Comparison of ENCODE assay signal across 8 cellular contexts in genomic region chr9:137034709-137035506, GRCh38. TPM values are rescaled to one million over a fixed set of nuclear protein-coding genes. Genes with fewer than 3 reads are reported as not detected.
DNase-seq lines count a peak whose midpoint lies in the region; ATAC-seq and TF ChIP-seq lines count a peak whose summit lies in the region.

No MANE protein-coding gene starts in this region.

- H3K4me3 Mint-ChIP-seq in activated T-helper 1 cell treated with anti-CD3 and anti-CD28 coated beads, Interleukin-12 subunit alpha, Interleukin-12 subunit beta, Interleukin-2, Interleukin-4 antibody, amounts not matched to agents 30 ng/mL and 10 ng/mL and 1 ng/mL, durations not matched to agents 14 hours and 24 hours and 36 hours, result peak overlapping the region; percentile 67

- H3K9me2 ChIP-seq in neural cell (ENCODE audit: insufficient read depth, low read length), result no peaks in the 10 kb centered on the region

- TF ChIP-seq CTCF in LNCAP (IDR thresholded peaks at IDR 0.05) (peak; percentile 92), RWPE2 (IDR thresholded peaks at IDR 0.05; ENCODE audit: poor library complexity, severe bottlenecking) (peak; percentile 94), fibroblast of lung (conservative IDR thresholded peaks at IDR 0.05 in 1 of 2, IDR thresholded peaks at IDR 0.05 in 1 of 2; ENCODE audit: low read depth in 1 of 2, low read length in 2 of 2) (peak; percentile 88 to 91), neural cell (IDR thresholded peaks at IDR 0.05; ENCODE audit: poor library complexity, severe bottlenecking) (peak; percentile 91)

- TF ChIP-seq RAD21 in neural cell (conservative IDR thresholded peaks at IDR 0.05), result peak; percentile 75

- H3K27me3 ChIP-seq in RWPE2 (ENCODE audit: insufficient read depth, poor library complexity, severe bottlenecking), result no peaks in the 10 kb centered on the region
- no peaks in the 10 kb centered on the region for H3K27me3 ChIP-seq in fibroblast of lung (ENCODE audit: control insufficient read depth, insufficient read depth, low read length)
- no peaks in the 10 kb centered on the region for H3K27me3 ChIP-seq in neural cell (ENCODE audit: insufficient read depth, low read depth, low read length)

- H3K9ac ChIP-seq in fibroblast of lung (ENCODE audit: insufficient read depth, low read length) (no peak overlapping the region), neural cell (ENCODE audit: low read length) (no peak overlapping the region)

- H3K4me1 ChIP-seq in RWPE2 (ENCODE audit: insufficient read depth, poor library complexity, severe bottlenecking), result peaks cover 4% of the 10 kb centered on the region
- H3K4me1 ChIP-seq in fibroblast of lung (ENCODE audit: control insufficient read depth, extremely low read depth, insufficient read depth, low read length), result no peaks in the 10 kb centered on the region

- no peaks in the 10 kb centered on the region for H3F3A ChIP-seq in neural cell (ENCODE audit: insufficient read depth, low read length, poor library complexity, severe bottlenecking)

- DNase-seq in AG08396 (ENCODE audit: low spot score), result peak; percentile 92
- no peak for DNase-seq in RWPE2 (ENCODE audit: low spot score)
- peak; percentile 79 for DNase-seq in activated T-helper 1 cell treated with anti-CD3 and anti-CD28 coated beads, Interleukin-12 subunit alpha, Interleukin-12 subunit beta, Interleukin-2, Interleukin-4 antibody, amounts not matched to agents 30 ng/mL and 10 ng/mL and 1 ng/mL, durations not matched to agents 14 hours and 24 hours and 36 hours (ENCODE audit: low spot score)
- DNase-seq in fibroblast of lung (ENCODE audit: low read depth in 2 of 2), result peak; percentile 69 to 82
- peak; percentile 67 to 86 (median 78) for DNase-seq in stimulated activated naive CD4-positive, alpha-beta T cell (lab: John Stamatoyannopoulos, UW)

- H3K9me3 ChIP-seq in RWPE2 (ENCODE audit: severe bottlenecking), result no peaks in the 10 kb centered on the region
- no peaks in the 10 kb centered on the region for H3K9me3 ChIP-seq in fibroblast of lung (ENCODE audit: control insufficient read depth, insufficient read depth, low read depth, low read length)
- no peaks in the 10 kb centered on the region for H3K9me3 ChIP-seq in neural cell (ENCODE audit: low read length)

- no peaks in the 10 kb centered on the region for H3K27me3 Mint-ChIP-seq in activated T-helper 1 cell treated with anti-CD3 and anti-CD28 coated beads, Interleukin-12 subunit alpha, Interleukin-12 subunit beta, Interleukin-2, Interleukin-4 antibody, amounts not matched to agents 30 ng/mL and 10 ng/mL and 1 ng/mL, durations not matched to agents 14 hours and 24 hours and 36 hours (ENCODE audit: insufficient read depth)

- H3K4me2 ChIP-seq in fibroblast of lung (ENCODE audit: extremely low read depth, insufficient read depth, low read length), result no peak overlapping the region
- no peak overlapping the region for H3K4me2 ChIP-seq in neural cell (ENCODE audit: low read length)

- H4K20me1 ChIP-seq in fibroblast of lung (ENCODE audit: control insufficient read depth, extremely low read depth, insufficient read depth, low read length) (no peaks in the 10 kb centered on the region), neural cell (ENCODE audit: insufficient read depth) (no peaks in the 10 kb centered on the region)

- peaks cover 2% of the 10 kb centered on the region for H3K36me3 Mint-ChIP-seq in activated T-helper 1 cell treated with anti-CD3 and anti-CD28 coated beads, Interleukin-12 subunit alpha, Interleukin-12 subunit beta, Interleukin-2, Interleukin-4 antibody, amounts not matched to agents 30 ng/mL and 10 ng/mL and 1 ng/mL, durations not matched to agents 14 hours and 24 hours and 36 hours (ENCODE audit: low read depth)

- ATAC-seq in GM18909 (IDR thresholded peaks at IDR 0.05; ENCODE audit: poor library complexity, unreplicated experiment) (peak; percentile 53), RWPE2 (ENCODE audit: low read depth) (peak; percentile 82)

- peaks cover 29% of the 10 kb centered on the region for H3K4me1 Mint-ChIP-seq in activated T-helper 1 cell treated with anti-CD3 and anti-CD28 coated beads, Interleukin-12 subunit alpha, Interleukin-12 subunit beta, Interleukin-2, Interleukin-4 antibody, amounts not matched to agents 30 ng/mL and 10 ng/mL and 1 ng/mL, durations not matched to agents 14 hours and 24 hours and 36 hours (ENCODE audit: low read depth)

- intact Hi-C loops in activated T-helper 1 cell treated with anti-CD3 and anti-CD28 coated beads, Interleukin-12 subunit alpha, Interleukin-12 subunit beta, Interleukin-2, Interleukin-4 antibody, amounts not matched to agents 30 ng/mL and 10 ng/mL and 1 ng/mL, durations not matched to agents 14 hours and 24 hours and 36 hours (cut with micrococcal nuclease), result loop anchor here (1.0 to 2.0 kb wide), 6 partner anchors 31 to 248 kb away; partner anchors contain the start of genes AJM1, EDF1 and PAXX

- H3K27ac ChIP-seq in RWPE2 (ENCODE audit: poor library complexity, severe bottlenecking), result no peak overlapping the region
- no peak overlapping the region for H3K27ac ChIP-seq in fibroblast of lung (ENCODE audit: insufficient read depth, low read length)
- no peak overlapping the region for H3K27ac ChIP-seq in neural cell (ENCODE audit: low read length)

- TF ChIP-seq EP300 in neural cell (conservative IDR thresholded peaks at IDR 0.05; ENCODE audit: poor library complexity, severe bottlenecking), result no peak

- H3K36me3 ChIP-seq in RWPE2 (ENCODE audit: low read depth), result peaks cover 9% of the 10 kb centered on the region
- peaks cover 6% of the 10 kb centered on the region for H3K36me3 ChIP-seq in fibroblast of lung (ENCODE audit: control insufficient read depth, insufficient read depth, low read length)
- H3K36me3 ChIP-seq in neural cell (ENCODE audit: insufficient read depth, low read length), result no peaks in the 10 kb centered on the region

- H2AFZ ChIP-seq in fibroblast of lung (ENCODE audit: low read length) (no peak overlapping the region), neural cell (ENCODE audit: low read depth, low read length) (no peak overlapping the region)

- no peaks in the 10 kb centered on the region for H3K9me3 Mint-ChIP-seq in activated T-helper 1 cell treated with anti-CD3 and anti-CD28 coated beads, Interleukin-12 subunit alpha, Interleukin-12 subunit beta, Interleukin-2, Interleukin-4 antibody, amounts not matched to agents 30 ng/mL and 10 ng/mL and 1 ng/mL, durations not matched to agents 14 hours and 24 hours and 36 hours

- peak overlapping the region; percentile 87 for H3K27ac Mint-ChIP-seq in activated T-helper 1 cell treated with anti-CD3 and anti-CD28 coated beads, Interleukin-12 subunit alpha, Interleukin-12 subunit beta, Interleukin-2, Interleukin-4 antibody, amounts not matched to agents 30 ng/mL and 10 ng/mL and 1 ng/mL, durations not matched to agents 14 hours and 24 hours and 36 hours

- H3K79me2 ChIP-seq in fibroblast of lung (ENCODE audit: control insufficient read depth, insufficient read depth, low read length), result no peaks in the 10 kb centered on the region
- H3K79me2 ChIP-seq in neural cell (replicated peaks; ENCODE audit: insufficient read depth, low read length), result no peaks in the 10 kb centered on the region

- no peak overlapping the region for H3K4me3 ChIP-seq in RWPE2 (ENCODE audit: severe bottlenecking)
- H3K4me3 ChIP-seq in fibroblast of lung (replicated peaks in 1 of 4; ENCODE audit: control extremely low read depth in 1 of 4, insufficient read depth in 1 of 4, low read depth in 3 of 4, low read length in 4 of 4), result no peak overlapping the region
- no peak overlapping the region for H3K4me3 ChIP-seq in neural cell (ENCODE audit: low read length)

RNA-seq across cellular contexts. Expression of gene FUT7, which starts 3.0 kb away (rescaled TPM):
- 0.16 and 0.22 TPM in 2 replicates for total RNA-seq in activated T-helper 1 cell treated with anti-CD3 and anti-CD28 coated beads, Interleukin-12 subunit alpha, Interleukin-12 subunit beta, Interleukin-2, Interleukin-4 antibody, amounts not matched to agents 30 ng/mL and 10 ng/mL and 1 ng/mL, durations not matched to agents 14 hours and 24 hours and 36 hours
- total RNA-seq in fibroblast of lung, result not detected in 2 replicates
- polyA plus RNA-seq in fibroblast of lung, result not detected in 2 replicates
- polyA plus RNA-seq in fibroblast of lung (2012), result not detected in 2 replicates
- not detected in 2 replicates for polyA minus RNA-seq in fibroblast of lung (ENCODE audit: low replicate concordance)
- 0.56 and 0.69 TPM in 2 replicates for polyA plus RNA-seq in neural cell
- polyA minus RNA-seq in neural cell, result not detected in 2 replicates

RNA-seq across cellular contexts. Expression of gene ABCA2, which starts 6.9 kb away (rescaled TPM):
- 25.7 and 26.9 TPM in 2 replicates for total RNA-seq in activated T-helper 1 cell treated with anti-CD3 and anti-CD28 coated beads, Interleukin-12 subunit alpha, Interleukin-12 subunit beta, Interleukin-2, Interleukin-4 antibody, amounts not matched to agents 30 ng/mL and 10 ng/mL and 1 ng/mL, durations not matched to agents 14 hours and 24 hours and 36 hours
- total RNA-seq in fibroblast of lung, result 13.9 and 21.8 TPM in 2 replicates
- 8.5 and 13.4 TPM in 2 replicates for polyA plus RNA-seq in fibroblast of lung
- polyA plus RNA-seq in fibroblast of lung (2012), result 14.8 and 21.5 TPM in 2 replicates
- 43.7 and 105 TPM in 2 replicates for polyA minus RNA-seq in fibroblast of lung (ENCODE audit: low replicate concordance)
- polyA plus RNA-seq in neural cell, result 30.6 and 52.0 TPM in 2 replicates
- polyA minus RNA-seq in neural cell, result 24.3 and 32.9 TPM in 2 replicates

RNA-seq across cellular contexts. Expression of gene NPDC1, which starts 11.1 kb away (rescaled TPM):
- total RNA-seq in activated T-helper 1 cell treated with anti-CD3 and anti-CD28 coated beads, Interleukin-12 subunit alpha, Interleukin-12 subunit beta, Interleukin-2, Interleukin-4 antibody, amounts not matched to agents 30 ng/mL and 10 ng/mL and 1 ng/mL, durations not matched to agents 14 hours and 24 hours and 36 hours, result 78.2 and 80.1 TPM in 2 replicates
- 10.5 and 15.7 TPM in 2 replicates for total RNA-seq in fibroblast of lung
- polyA plus RNA-seq in fibroblast of lung (9.0 and 12.1 TPM in 2 replicates), neural cell (161 and 162 TPM in 2 replicates)
- polyA plus RNA-seq in fibroblast of lung (2012), result 31.5 and 54.9 TPM in 2 replicates
- polyA minus RNA-seq in fibroblast of lung (ENCODE audit: low replicate concordance) (8.6 and 9.9 TPM in 2 replicates), neural cell (25.6 and 31.7 TPM in 2 replicates)

RNA-seq across cellular contexts. Expression of gene ENTPD2, which starts 19.0 kb away (rescaled TPM):
- total RNA-seq in activated T-helper 1 cell treated with anti-CD3 and anti-CD28 coated beads, Interleukin-12 subunit alpha, Interleukin-12 subunit beta, Interleukin-2, Interleukin-4 antibody, amounts not matched to agents 30 ng/mL and 10 ng/mL and 1 ng/mL, durations not matched to agents 14 hours and 24 hours and 36 hours, result not detected in 2 replicates
- total RNA-seq in fibroblast of lung, result under 0.01 TPM in 2 replicates
- polyA plus RNA-seq in fibroblast of lung (not detected in 2 replicates), neural cell (not detected in 2 replicates)
- polyA plus RNA-seq in fibroblast of lung (2012), result 0.12 TPM in 1 of 2 replicates, not detected in the other
- polyA minus RNA-seq in fibroblast of lung (ENCODE audit: low replicate concordance) (not detected in 2 replicates), neural cell (not detected in 2 replicates)

RNA-seq across cellular contexts. Expression of gene SAPCD2, which starts 35.4 kb away (rescaled TPM):
- 23.9 and 25.1 TPM in 2 replicates for total RNA-seq in activated T-helper 1 cell treated with anti-CD3 and anti-CD28 coated beads, Interleukin-12 subunit alpha, Interleukin-12 subunit beta, Interleukin-2, Interleukin-4 antibody, amounts not matched to agents 30 ng/mL and 10 ng/mL and 1 ng/mL, durations not matched to agents 14 hours and 24 hours and 36 hours
- total RNA-seq in fibroblast of lung, result 0.26 and 2.8 TPM in 2 replicates
- 0.85 and 2.7 TPM in 2 replicates for polyA plus RNA-seq in fibroblast of lung
- polyA plus RNA-seq in fibroblast of lung (2012), result 1.6 and 6.4 TPM in 2 replicates
- polyA minus RNA-seq in fibroblast of lung (ENCODE audit: low replicate concordance), result 1.0 and 2.9 TPM in 2 replicates
- polyA plus RNA-seq in neural cell, result 0.22 and 0.96 TPM in 2 replicates
- 0.97 and 1.0 TPM in 2 replicates for polyA minus RNA-seq in neural cell
